In the genomic region with DNA sequence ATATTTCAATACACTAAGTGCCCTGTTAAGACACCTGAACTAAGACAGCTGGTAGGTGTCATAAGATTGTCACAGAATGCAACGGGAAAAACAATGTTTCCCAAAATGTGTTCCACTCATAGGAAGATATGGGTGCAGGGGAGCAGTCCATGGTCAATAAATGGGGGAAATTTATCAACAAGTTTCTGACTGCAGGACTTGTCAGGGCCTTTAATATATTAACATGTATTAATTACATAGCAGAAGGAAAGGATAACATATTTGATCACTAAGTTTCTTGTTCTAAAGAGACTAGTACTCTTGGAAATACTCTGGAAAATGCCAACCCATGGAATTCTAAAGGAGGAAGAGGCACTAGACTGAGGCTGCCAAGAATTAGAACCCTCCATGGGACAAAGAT, we compare ENCODE assay signal across 2 cellular contexts.
TF ChIP-seq lines count a peak whose summit lies in the region.

No MANE protein-coding gene starts in this region.

TF ChIP-seq in HEK293, 187 proteins besides CTCF, POLR2A, EP300 and RAD21:
- TF ChIP-seq ZNF677 (tag by site-specific recombination; IDR thresholded peaks at IDR 0.05) (no peak), BCL11A (tag by site-specific recombination; IDR thresholded peaks at IDR 0.05; ENCODE audit: low read depth) (no peak), ZNF121 (tag by site-specific recombination; IDR thresholded peaks at IDR 0.05) (no peak), KLF7 (tag by site-specific recombination; IDR thresholded peaks at IDR 0.05; ENCODE audit: borderline replicate concordance) (no peak), ZNF239 (tag by site-specific recombination; IDR thresholded peaks at IDR 0.05) (peak; percentile 96), ZNF19 (tag by site-specific recombination; IDR thresholded peaks at IDR 0.05; ENCODE audit: low read depth) (no peak), ZNF146 (tag by site-specific recombination; IDR thresholded peaks at IDR 0.05) (no peak), ZXDB (tag by site-specific recombination; IDR thresholded peaks at IDR 0.05) (no peak)
TF ChIP-seq in HEK293: peak in this region for 1.

TF ChIP-seq in K562, 482 proteins besides CTCF, POLR2A, EP300 and RAD21:
- peak; percentile 98 for TF ChIP-seq ZNF239 (CRISPR knock-in tag; IDR thresholded peaks at IDR 0.05)
- no peak for TF ChIP-seq CAMTA2 (CRISPR knock-in tag; conservative IDR thresholded peaks at IDR 0.05)
- TF ChIP-seq RBM25 (IDR thresholded peaks at IDR 0.05; ENCODE audit: low read depth, low read length, severe bottlenecking) = peak; percentile 76
